In genomic region chr12:52498971-52499370, GRCh38 we compare ENCODE assay signal across 1 cellular context.
TF ChIP-seq lines count a peak whose summit lies in the region.

No MANE protein-coding gene starts in this region.

TF ChIP-seq in HCT116, 20 proteins besides CTCF, POLR2A, EP300 and RAD21 (continued from another document):
- no peak for TF ChIP-seq EZH2phosphoT487 (IDR thresholded peaks at IDR 0.05; ENCODE audit: borderline replicate concordance)
- TF ChIP-seq SP1 (IDR thresholded peaks at IDR 0.05; ENCODE audit: low read depth): no peak
- no peak for TF ChIP-seq SRF (IDR thresholded peaks at IDR 0.05; ENCODE audit: low read depth)
- TF ChIP-seq ZNF274 (IDR thresholded peaks at IDR 0.05; ENCODE audit: low read depth, low read length): no peak
- no peak for TF ChIP-seq TCF7L2 (IDR thresholded peaks at IDR 0.05; ENCODE audit: borderline replicate concordance, extremely low read depth, insufficient read depth, insufficient read length)
- no peak for TF ChIP-seq FOSL1 (IDR thresholded peaks at IDR 0.05; ENCODE audit: low read depth)
TF ChIP-seq in HCT116: peak in this region for 0.
